Comparison of ENCODE assay signal across 24 cellular contexts in the genomic region with DNA sequence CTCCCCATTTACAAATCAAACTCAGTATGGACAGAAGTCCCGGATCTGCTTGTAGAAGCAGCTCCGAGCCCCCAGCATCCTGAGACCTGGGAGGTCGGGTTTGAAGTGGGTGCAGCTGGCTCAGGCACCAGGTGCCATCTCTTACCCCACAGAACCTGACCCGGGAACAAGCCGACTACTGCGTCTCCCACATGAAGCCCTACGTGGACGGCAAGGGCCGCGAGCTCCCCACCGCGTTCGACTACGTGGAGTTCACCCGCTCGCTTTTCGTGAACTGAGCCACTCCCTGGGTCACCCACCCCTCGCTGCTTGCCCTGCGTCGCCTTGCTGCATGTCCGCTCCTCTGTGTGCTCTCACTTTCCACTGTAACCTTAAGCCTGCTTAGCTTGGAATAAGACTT. TPM values are rescaled to one million over a fixed set of nuclear protein-coding genes. Genes with fewer than 3 reads are reported as not detected.
DNase-seq lines count a peak whose midpoint lies in the region; ATAC-seq, FAIRE-seq and TF ChIP-seq lines count a peak whose summit lies in the region.
"Had no signal": no experiment of that assay in that cellular context is flagged by ENCODE, and none has a peak within 500 bp of the region (broad histone marks: within the 10 kb centered on the region; RNA-seq: fewer than 3 reads in every experiment).

No MANE protein-coding gene starts in this region.

- H3K27me3 Mint-ChIP-seq in CD14-positive monocyte (ENCODE audit: low read depth in 3 of 3): no peaks in the 10 kb centered on the region
- H3K27me3 Mint-ChIP-seq in HFFc6 (ENCODE audit: insufficient read depth): peaks cover 27% of the 10 kb centered on the region
- no peaks in the 10 kb centered on the region for H3K27me3 Mint-ChIP-seq in nephron progenitor cell (ENCODE audit: low read depth, poor library complexity)

- no peaks in the 10 kb centered on the region for H3K79me2 ChIP-seq in K562 (ENCODE audit: control insufficient read depth, insufficient read depth, low read length)

- no peak for TF ChIP-seq CTCF in CD14-positive monocyte (IDR thresholded peaks at IDR 0.05)
- no peak for TF ChIP-seq CTCF in HFFc6 (IDR thresholded peaks at IDR 0.05)
- TF ChIP-seq CTCF in K562 (IDR thresholded peaks at IDR 0.05 in 2 of 3, conservative IDR thresholded peaks at IDR 0.05 in 1 of 3; ENCODE audit: insufficient read depth in 2 of 3, low read depth in 1 of 3, low read length in 3 of 3): no peak
- TF ChIP-seq CTCF in nephron progenitor cell (IDR thresholded peaks at IDR 0.05): no peak
- no peak for TF ChIP-seq CTCF in thyroid gland (IDR thresholded peaks at IDR 0.05)

- no peak for ATAC-seq in K562
- no peak for ATAC-seq in GM21619 (IDR thresholded peaks at IDR 0.05; ENCODE audit: unreplicated experiment)

- H2AFZ ChIP-seq in K562 (ENCODE audit: low read depth, low read length): no peak overlapping the region

- H3K4me1 ChIP-seq in K562 (replicated peaks in 1 of 2; ENCODE audit: control insufficient read depth in 2 of 2, insufficient read depth in 2 of 2, low read length in 2 of 2) (peaks cover 4 to 43% of the 10 kb centered on the region in 2 experiments; a peak in 4 of 5 replicates), thyroid gland (peaks cover 27 to 41% of the 10 kb centered on the region in 2 donors)

- POLR2A ChIA-PET in K562 (lab: Yijun Ruan, JAX): interaction anchor here (0.6 to 2.0 kb wide), 6 partner anchors 13 to 186 kb away, joined by 3 to 7 read pairs (median 4); no protein-coding TSS in a partner anchor

- FAIRE-seq in K562 (lab: Jason Lieb, UNC): no peak
- FAIRE-seq: endothelial cell of umbilical vein, GM12892, small intestine had no signal

- H3K4me1 Mint-ChIP-seq in CD14-positive monocyte (no peaks in the 10 kb centered on the region), HFFc6 (ENCODE audit: low read depth) (peaks cover 37% of the 10 kb centered on the region), nephron progenitor cell (peaks cover 15% of the 10 kb centered on the region)

- BruUV-seq in K562 (replicated peaks; lab: Mats Ljungman, UMichigan): no TSS peak

- H3K36me3 ChIP-seq in K562 (ENCODE audit: control insufficient read depth, insufficient read depth, low read length) (peaks cover 62% of the 10 kb centered on the region), thyroid gland (peaks cover 54 to 66% of the 10 kb centered on the region in 2 donors)

- no peak overlapping the region for H3K9ac ChIP-seq in K562 (ENCODE audit: insufficient read depth in 1 of 2, low read depth in 2 of 2, low read length in 2 of 2)

- H3K27ac ChIP-seq in K562 (ENCODE audit: extremely low read depth, low read depth, low read length) (no peak overlapping the region), thyroid gland (no peak overlapping the region)
- H3K27ac ChIP-seq: C4-2B, testis, WERI-Rb-1 had no signal

- no peak overlapping the region for H3K4me3 Mint-ChIP-seq in CD14-positive monocyte
- H3K4me3 Mint-ChIP-seq in HFFc6: no peak overlapping the region; the same call in 1 of the 2 replicates
- no peak overlapping the region for H3K4me3 Mint-ChIP-seq in nephron progenitor cell
- H3K4me3 Mint-ChIP-seq: H9 had no signal

- H3K4me3 ChIP-seq in K562 (no peak overlapping the region), thyroid gland (replicated peaks in 1 of 3) (no peak overlapping the region)
- H3K4me3 ChIP-seq: lung, testis had no signal

- TF ChIP-seq RAD21 in K562 (CRISPR knock-in tag; conservative IDR thresholded peaks at IDR 0.05 in 1 of 2, IDR thresholded peaks at IDR 0.05 in 1 of 2): no peak

- TF ChIP-seq POLR2A in K562 (conservative IDR thresholded peaks at IDR 0.05) (no peak), thyroid gland (IDR thresholded peaks at IDR 0.05) (no peak)

- intact Hi-C loops in CD14-positive monocyte (cut with micrococcal nuclease): no loop called here
- intact Hi-C loops in K562 (cut with micrococcal nuclease): no loop called here
- intact Hi-C loops in thyroid gland (cut with DNase I): loop anchor here (10.0 kb wide), 2 partner anchors 52 to 92 kb away; a partner anchor contains a TSS

- no peaks in the 10 kb centered on the region for H3K9me3 Mint-ChIP-seq in CD14-positive monocyte
- no peaks in the 10 kb centered on the region for H3K9me3 Mint-ChIP-seq in HFFc6
- H3K9me3 Mint-ChIP-seq in nephron progenitor cell: no peaks in the 10 kb centered on the region
- H3K9me3 Mint-ChIP-seq: H9 had no signal

- WGBS in K562 (ENCODE audit: insufficient coverage, low coverage, missing lambda C conversion rate): 95% methylated on average over 10 of the region's 21 CpGs
- 93 to 95% methylated on average over 18 to 20 of the region's 21 CpGs for WGBS in thyroid gland, 2 donors

- no peaks in the 10 kb centered on the region for H3K9me1 ChIP-seq in K562 (ENCODE audit: control insufficient read depth, insufficient read depth, low read length)

- H3K27me3 ChIP-seq in K562 (ENCODE audit: control insufficient read depth in 2 of 2, insufficient read depth in 2 of 2, low read length in 2 of 2) (no peaks in the 10 kb centered on the region), thyroid gland (no peaks in the 10 kb centered on the region)
- H3K27me3 ChIP-seq: testis had no signal

- no peaks in the 10 kb centered on the region; the same call in 1 of the 2 replicates for H4K20me1 ChIP-seq in K562 (replicated peaks; ENCODE audit: control insufficient read depth, insufficient read depth, low read length)

- CTCF ChIA-PET in K562 (lab: Yijun Ruan, JAX; ENCODE audit: low intra/inter-chr PET ratio): no interaction called here

- H3K36me3 Mint-ChIP-seq in CD14-positive monocyte: peaks cover 43 to 59% of the 10 kb centered on the region in 2 donors
- peaks cover 31% of the 10 kb centered on the region for H3K36me3 Mint-ChIP-seq in HFFc6 (ENCODE audit: low read depth)
- H3K36me3 Mint-ChIP-seq in nephron progenitor cell (ENCODE audit: low read depth): peaks cover 46% of the 10 kb centered on the region

- H3K27ac Mint-ChIP-seq in CD14-positive monocyte (peak overlapping the region in 1 of 7 donors; percentile 42), HFFc6 (peak overlapping the region; percentile 40; the same call in 1 of the 2 replicates), nephron progenitor cell (peak overlapping the region; percentile 85)

- no peak overlapping the region for H3K4me2 ChIP-seq in K562 (ENCODE audit: insufficient read depth, low read length)

- TF ChIP-seq EP300 in K562 (IDR thresholded peaks at IDR 0.05; ENCODE audit: low read length): no peak

- H3K9me3 ChIP-seq in K562 (replicated peaks; ENCODE audit: control insufficient read depth, insufficient read depth, low read depth, low read length): no peaks in the 10 kb centered on the region
- no peaks in the 10 kb centered on the region for H3K9me3 ChIP-seq in thyroid gland
- H3K9me3 ChIP-seq: testis had no signal

- DNase-seq in CD14-positive monocyte (ENCODE audit: low spot score): peak; percentile 41
- DNase-seq in HFFc6: no peak
- DNase-seq in K562 (ENCODE audit: extremely low read depth in 1 of 4, low spot score in 3 of 4): no peak
- no peak for DNase-seq in nephron progenitor cell
- DNase-seq in thyroid gland: no peak
- DNase-seq in activated gamma-delta T cell treated with Interleukin-2 at 50 U/mL for 16 hours: no peak
- DNase-seq in stimulated activated naive CD4-positive, alpha-beta T cell (lab: John Stamatoyannopoulos, UW): no peak
- DNase-seq: activated effector memory CD4-positive, alpha-beta T cell treated with anti-CD3 and anti-CD28 coated beads, Interleukin-2, amount 50 U/mL, for 16 hours; H9; islet precursor cell; NCI-H1092 treated with DMSO at 0.1 percent for 48 hours; NCI-H187 treated with DMSO at 0.1 percent for 48 hours; NCI-H526 treated with DMSO at 0.1 percent for 48 hours; nucleus accumbens; stimulated activated CD4-positive, alpha-beta T cell treated with anti-CD3 and anti-CD28 coated beads, Interleukin-4, amount 100 ng/mL, for 1 hour; stimulated activated naive CD4-positive, alpha-beta T cell treated with Interleukin-2 at 50 U/mL for 16 hours; testis; WERI-Rb-1 had no signal

- in situ Hi-C loops in K562 (cut with MboI): no loop called here

RNA-seq across cellular contexts. Expression of a gene that starts 23.6 kb away (rescaled TPM):
- polyA plus RNA-seq in CD14-positive monocyte (1 to 10 TPM; 1.5 to 1.9 TPM), K562 (2011; rRNA removed) (70.0 and 85.8 TPM in 2 replicates), K562 (2014; fragmentation: Illumina TruSeq; extraction: Trizol) (36.3 and 76.9 TPM in 2 replicates), K562 (2014; fragmentation: Nextera tagmentation; extraction: Ambion mirVana) (1 to 10 TPM; 1.5 to 2.3 TPM), K562 (2014; rRNA removed) (165 and 184 TPM in 2 replicates)
- total RNA-seq in HFFc6 (2021; fragmentation: NEBNext Ultra II Directional; extraction: Animal tissue kit (Norgen Biotek cat#: 25700)): 10 to 100 TPM; 34.5 to 51.7 (median 49.9) TPM
- 27.2 and 132 TPM in 2 replicates for total RNA-seq in K562 (2011; cell fraction: chromatin; rRNA removed; ENCODE audit: low replicate concordance)
- total RNA-seq in K562 (2011; cell fraction: nucleolus; rRNA removed): 174 and 202 TPM in 2 replicates
- 76.1 and 76.9 TPM in 2 replicates for total RNA-seq in K562 (2011; cell fraction: nucleoplasm; rRNA removed)
- total RNA-seq in K562 (2014; rRNA removed) (249 and 283 TPM in 2 replicates), K562 (2014; rRNA removed; fragmentation: Illumina TruSeq; extraction: Trizol) (16.0 and 21.6 TPM in 2 replicates), K562 (2015; rRNA removed; fragmentation: Illumina TruSeq; extraction: Trizol) (69.5 and 71.3 TPM in 2 replicates), K562 (2021) (131 and 144 TPM in 2 replicates), thyroid gland (100 to 1,000 TPM in 2 of 4 donors, 10 to 100 TPM in 2; 86.1 to 179 (median 132) TPM)
- polyA plus RNA-seq in K562 (2011; cell fraction: cytosol; rRNA removed): 110 and 264 TPM in 2 replicates
- polyA plus RNA-seq in K562 (2011; cell fraction: nucleus; rRNA removed): 270 and 451 TPM in 2 replicates
- 106 and 139 TPM in 2 replicates for polyA plus RNA-seq in K562 (2012)
- 16.9 and 31.4 TPM in 2 replicates for polyA minus RNA-seq in K562 (2011; rRNA and poly(A)+ RNA removed)
- 70.6 and 79.0 TPM in 2 replicates for polyA minus RNA-seq in K562 (2011; cell fraction: cytosol; rRNA and poly(A)+ RNA removed)
- 78.6 and 83.6 TPM in 2 replicates for polyA minus RNA-seq in K562 (2011; cell fraction: nucleus; rRNA and poly(A)+ RNA removed)

RNA-seq across cellular contexts. Expression of a gene that starts 56.0 kb away (rescaled TPM):
- polyA plus RNA-seq in CD14-positive monocyte: 100 to 1,000 TPM; 114 to 124 TPM
- 100 to 1,000 TPM; 297 to 358 (median 343) TPM for total RNA-seq in HFFc6 (2021; fragmentation: NEBNext Ultra II Directional; extraction: Animal tissue kit (Norgen Biotek cat#: 25700))
- total RNA-seq in K562 (2011; cell fraction: chromatin; rRNA removed; ENCODE audit: low replicate concordance): 148 and 241 TPM in 2 replicates
- total RNA-seq in K562 (2011; cell fraction: nucleolus; rRNA removed): 111 and 117 TPM in 2 replicates
- total RNA-seq in K562 (2011; cell fraction: nucleoplasm; rRNA removed): 183 and 259 TPM in 2 replicates
- 887 and 1,071 TPM in 2 replicates for total RNA-seq in K562 (2014; rRNA removed)
- 1,328 and 1,534 TPM in 2 replicates for total RNA-seq in K562 (2014; rRNA removed; fragmentation: Illumina TruSeq; extraction: Trizol)
- total RNA-seq in K562 (2015; rRNA removed; fragmentation: Illumina TruSeq; extraction: Trizol): 1,335 and 1,447 TPM in 2 replicates
- total RNA-seq in K562 (2021): 840 and 907 TPM in 2 replicates
- polyA plus RNA-seq in K562 (2011; rRNA removed): 308 and 520 TPM in 2 replicates
- polyA plus RNA-seq in K562 (2011; cell fraction: cytosol; rRNA removed): 84.3 and 133 TPM in 2 replicates
- 138 and 148 TPM in 2 replicates for polyA plus RNA-seq in K562 (2011; cell fraction: nucleus; rRNA removed)
- polyA plus RNA-seq in K562 (2012): 556 and 791 TPM in 2 replicates
- polyA plus RNA-seq in K562 (2014; fragmentation: Illumina TruSeq; extraction: Trizol): 886 and 1,006 TPM in 2 replicates
- polyA plus RNA-seq in K562 (2014; fragmentation: Nextera tagmentation; extraction: Ambion mirVana): 100 to 1,000 TPM; 404 to 534 TPM
- 609 and 622 TPM in 2 replicates for polyA plus RNA-seq in K562 (2014; rRNA removed)
- 1,021 and 1,119 TPM in 2 replicates for polyA minus RNA-seq in K562 (2011; rRNA and poly(A)+ RNA removed)
- 256 and 383 TPM in 2 replicates for polyA minus RNA-seq in K562 (2011; cell fraction: cytosol; rRNA and poly(A)+ RNA removed)
- polyA minus RNA-seq in K562 (2011; cell fraction: nucleus; rRNA and poly(A)+ RNA removed): 100 and 155 TPM in 2 replicates
- total RNA-seq in thyroid gland: 100 to 1,000 TPM; 173 to 217 (median 202) TPM
